ENCODE assay signal across 10 cellular contexts in genomic region chr1:228207851-228208821, GRCh38. TPM values are rescaled to one million over a fixed set of nuclear protein-coding genes. Genes with fewer than 3 reads are reported as not detected.
A peak's percentile ranks its signal among the peaks of the same experiment; 100 is the strongest.
DNase-seq lines count a peak whose midpoint lies in the region; ATAC-seq and TF ChIP-seq lines count a peak whose summit lies in the region.
"Had no signal": no experiment of that assay in that cellular context is flagged by ENCODE, and none has a peak within 500 bp of the region (broad histone marks: within the 10 kb centered on the region; RNA-seq: fewer than 3 reads in every experiment).

OBSCN (plus strand) TSS chr1:228208044; CDS start chr1:228211784, 3,740 bp downstream.

- no peak for TF ChIP-seq POLR2A in erythroblast (IDR thresholded peaks at IDR 0.05; ENCODE audit: low read length)

- peaks cover 4% of the 10 kb centered on the region for H3K27me3 Mint-ChIP-seq in activated naive CD8-positive, alpha-beta T cell treated with anti-CD3 and anti-CD28 coated beads for 36 hours
- H3K27me3 Mint-ChIP-seq in activated naive CD8-positive, alpha-beta T cell treated with anti-CD3 and anti-CD28 coated beads, Interleukin-2, amount 50 U/mL, for 24 hours, result peaks cover 10% of the 10 kb centered on the region
- peaks cover 3% of the 10 kb centered on the region for H3K27me3 Mint-ChIP-seq in nephron (ENCODE audit: low read depth)

- no peaks in the 10 kb centered on the region for H3K9me3 Mint-ChIP-seq in activated naive CD8-positive, alpha-beta T cell treated with anti-CD3 and anti-CD28 coated beads for 36 hours
- H3K9me3 Mint-ChIP-seq in activated naive CD8-positive, alpha-beta T cell treated with anti-CD3 and anti-CD28 coated beads, Interleukin-2, amount 50 U/mL, for 24 hours, result no peaks in the 10 kb centered on the region
- no peaks in the 10 kb centered on the region for H3K9me3 Mint-ChIP-seq in nephron
- H3K9me3 Mint-ChIP-seq: T-helper 1 cell treated with Interleukin-12 subunit alpha and Interleukin-12 subunit beta and Interleukin-4 antibody, amounts not matched to agents 30 μg/mL and 1 μg/mL, for 36 hours had no signal

- H3K36me3 Mint-ChIP-seq in activated naive CD8-positive, alpha-beta T cell treated with anti-CD3 and anti-CD28 coated beads for 36 hours, result no peaks in the 10 kb centered on the region
- no peaks in the 10 kb centered on the region for H3K36me3 Mint-ChIP-seq in activated naive CD8-positive, alpha-beta T cell treated with anti-CD3 and anti-CD28 coated beads, Interleukin-2, amount 50 U/mL, for 24 hours (ENCODE audit: low read depth)
- H3K36me3 Mint-ChIP-seq in nephron (ENCODE audit: low read depth), result no peaks in the 10 kb centered on the region

- H3K4me3 Mint-ChIP-seq in activated naive CD8-positive, alpha-beta T cell treated with anti-CD3 and anti-CD28 coated beads for 36 hours, result no peak within 1 kb of the TSS
- no peak within 1 kb of the TSS for H3K4me3 Mint-ChIP-seq in activated naive CD8-positive, alpha-beta T cell treated with anti-CD3 and anti-CD28 coated beads, Interleukin-2, amount 50 U/mL, for 24 hours
- H3K4me3 Mint-ChIP-seq in nephron, result peak within 1 kb of the TSS in 2 of 3 experiments; percentile 63 to 73
- H3K4me3 Mint-ChIP-seq: T-helper 1 cell treated with Interleukin-12 subunit alpha and Interleukin-12 subunit beta and Interleukin-4 antibody, amounts not matched to agents 30 μg/mL and 1 μg/mL, for 36 hours had no signal

- H3K4me3 ChIP-seq in fibroblast of villous mesenchyme (ENCODE audit: low read depth, low read length), result no peak within 1 kb of the TSS

- no peak for ATAC-seq in activated naive CD8-positive, alpha-beta T cell treated with anti-CD3 and anti-CD28 coated beads, Interleukin-2, amount 50 U/mL, for 24 hours
- no peak for ATAC-seq in GM18502 (IDR thresholded peaks at IDR 0.05; ENCODE audit: poor library complexity, unreplicated experiment)
- no peak for ATAC-seq in HG02970 (IDR thresholded peaks at IDR 0.05; ENCODE audit: low FRiP score, unreplicated experiment)

- no peak for TF ChIP-seq CTCF in fibroblast of villous mesenchyme (IDR thresholded peaks at IDR 0.05; ENCODE audit: insufficient read depth, low read depth, low read length)
- TF ChIP-seq CTCF in nephron (IDR thresholded peaks at IDR 0.05; ENCODE audit: unreplicated experiment in 3 of 3), result no peak

- DNase-seq in activated naive CD8-positive, alpha-beta T cell treated with anti-CD3 and anti-CD28 coated beads for 36 hours, result no peak
- DNase-seq in activated naive CD8-positive, alpha-beta T cell treated with anti-CD3 and anti-CD28 coated beads, Interleukin-2, amount 50 U/mL, for 24 hours, result no peak
- DNase-seq in fibroblast of villous mesenchyme (ENCODE audit: low read depth) (no peak), ureter (ENCODE audit: low spot score) (peak; percentile 40), erythroblast (lab: John Stamatoyannopoulos, UW) (no peak)
- DNase-seq: NCI-H526 had no signal

- no peak within 1 kb of the TSS for H3K27ac Mint-ChIP-seq in activated naive CD8-positive, alpha-beta T cell treated with anti-CD3 and anti-CD28 coated beads for 36 hours
- no peak within 1 kb of the TSS for H3K27ac Mint-ChIP-seq in activated naive CD8-positive, alpha-beta T cell treated with anti-CD3 and anti-CD28 coated beads, Interleukin-2, amount 50 U/mL, for 24 hours
- no peak within 1 kb of the TSS for H3K27ac Mint-ChIP-seq in nephron
- H3K27ac Mint-ChIP-seq: T-helper 1 cell treated with Interleukin-12 subunit alpha and Interleukin-12 subunit beta and Interleukin-4 antibody, amounts not matched to agents 30 μg/mL and 1 μg/mL, for 36 hours had no signal

- no peaks in the 10 kb centered on the region for H3K4me1 Mint-ChIP-seq in activated naive CD8-positive, alpha-beta T cell treated with anti-CD3 and anti-CD28 coated beads for 36 hours
- no peaks in the 10 kb centered on the region for H3K4me1 Mint-ChIP-seq in activated naive CD8-positive, alpha-beta T cell treated with anti-CD3 and anti-CD28 coated beads, Interleukin-2, amount 50 U/mL, for 24 hours
- H3K4me1 Mint-ChIP-seq in nephron, result peaks cover 17% of the 10 kb centered on the region

RNA-seq across cellular contexts. Expression of gene OBSCN, which starts in this region (rescaled TPM):
- total RNA-seq in activated naive CD8-positive, alpha-beta T cell treated with anti-CD3 and anti-CD28 coated beads for 36 hours, result 10 to 100 TPM; 13.7 to 14.9 TPM
- 13.0 and 14.5 TPM in 2 replicates for total RNA-seq in fibroblast of villous mesenchyme
- total RNA-seq in ureter, result 42.2 TPM

Comparison
In these comparisons a context has a peak if more than half of its experiments do, and no peak if none do; other contexts are left out.
1. H3K4me3 Mint-ChIP-seq: peak in nephron (2 of 3); none in activated naive CD8-positive, alpha-beta T cell treated with anti-CD3 and anti-CD28 coated beads for 36 hours (single experiment) and activated naive CD8-positive, alpha-beta T cell treated with anti-CD3 and anti-CD28 coated beads, Interleukin-2, amount 50 U/mL, for 24 hours (single experiment).